Comparison of ENCODE assay signal across 3 cellular contexts in genomic region chr17:21349369-21350050, GRCh38. TPM values are rescaled to one million over a fixed set of nuclear protein-coding genes. Genes with fewer than 3 reads are reported as not detected.
"Had no signal": no experiment of that assay in that cellular context is flagged by ENCODE, and none has a peak within 500 bp of the region (broad histone marks: within the 10 kb centered on the region; RNA-seq: fewer than 3 reads in every experiment).

No MANE protein-coding gene starts in this region.

RNA-seq across cellular contexts. Expression of gene KCNJ12, which starts 26.6 kb away (rescaled TPM):
- total RNA-seq: activated CD4-positive, alpha-beta T cell treated with anti-CD3 and anti-CD28 coated beads, Interleukin-2, amount 10 ng/mL, durations not matched to agents 7 days and 5 days; activated CD8-positive, alpha-beta memory T cell treated with anti-CD3 and anti-CD28 coated beads, Interleukin-2, amount 10 ng/mL, durations not matched to agents 7 days and 5 days; activated CD8-positive, alpha-beta T cell treated with anti-CD3 and anti-CD28 coated beads for 36 hours had no signal
